Comparison of ENCODE assay signal across 1 cellular context in the genomic region with DNA sequence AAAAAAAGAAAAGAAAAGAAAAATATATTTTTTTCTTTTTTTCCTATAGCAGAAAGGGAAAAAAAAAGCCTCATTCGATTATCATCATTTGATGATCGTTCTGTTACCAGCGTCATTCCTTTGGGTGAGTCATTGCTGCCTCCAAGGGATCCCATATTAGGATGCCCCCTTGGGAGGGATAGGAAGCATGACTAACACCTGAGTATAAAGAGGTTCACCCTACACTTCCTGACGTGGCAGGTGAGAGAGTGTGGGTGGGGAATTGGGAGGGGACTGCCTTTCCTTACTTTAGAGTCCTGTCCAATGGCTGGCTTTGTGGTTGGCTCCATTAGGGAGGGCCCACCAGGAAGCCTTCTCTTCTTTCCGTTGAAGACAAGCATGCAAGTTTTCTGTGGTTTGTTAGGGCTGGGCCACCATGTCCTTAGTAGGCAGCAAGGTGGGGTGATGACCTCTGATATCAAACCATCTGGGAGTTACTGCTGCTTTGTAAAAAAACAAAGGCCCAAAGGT.
TF ChIP-seq lines count a peak whose summit lies in the region.

No MANE protein-coding gene starts in this region.

TF ChIP-seq in IMR-90, 13 proteins besides CTCF, POLR2A, EP300 and RAD21:
- TF ChIP-seq BHLHE40 (IDR thresholded peaks at IDR 0.05; ENCODE audit: low read depth, low read length) = 0 out of 2 replicates have a peak, but pooled peaks have one; percentile 11
- TF ChIP-seq RFX5 (IDR thresholded peaks at IDR 0.05; ENCODE audit: low read depth, low read length) = no peak
- TF ChIP-seq MAZ (IDR thresholded peaks at IDR 0.05; ENCODE audit: borderline replicate concordance, low read depth, low read length) = 0 out of 2 replicates have a peak, but pooled peaks have one; percentile 65
- no peak for TF ChIP-seq MAFK (IDR thresholded peaks at IDR 0.05; ENCODE audit: low read depth, low read length)
- TF ChIP-seq RCOR1 (IDR thresholded peaks at IDR 0.05; ENCODE audit: insufficient replicate concordance, low read length) = no peak
- peak; percentile 85 for TF ChIP-seq FOS (IDR thresholded peaks at IDR 0.05; ENCODE audit: low read depth, low read length)
TF ChIP-seq in IMR-90: peak in this region for 3.
